20 cellular contexts compared by ENCODE assay signal in genomic region chr15:100642217-100642949, GRCh38.
"Had no signal": no experiment of that assay in that cellular context is flagged by ENCODE, and none has a peak within 500 bp of the region (broad histone marks: within the 10 kb centered on the region; RNA-seq: fewer than 3 reads in every experiment).

No MANE protein-coding gene starts in this region.

- H3K4me3 ChIP-seq: esophagus squamous epithelium, gastroesophageal sphincter, psoas muscle, sigmoid colon, skin epidermis, suprapubic skin, thyroid gland, vagina had no signal

- H3K9me3 ChIP-seq: esophagus squamous epithelium, gastroesophageal sphincter, psoas muscle, sigmoid colon, suprapubic skin, thyroid gland, vagina had no signal

- H3K9me3 Mint-ChIP-seq: naive thymus-derived CD4-positive, alpha-beta T cell; nephron progenitor cell had no signal

- H3K27ac ChIP-seq: epithelial cell of prostate, esophagus squamous epithelium, gastroesophageal sphincter, psoas muscle, sigmoid colon, skin epidermis, suprapubic skin, thyroid gland, vagina had no signal

- H3K4me3 Mint-ChIP-seq: nephron progenitor cell, type B pancreatic cell had no signal

- H3K4me1 ChIP-seq: esophagus squamous epithelium, thyroid gland, vagina had no signal

- H3K27me3 Mint-ChIP-seq: naive thymus-derived CD4-positive, alpha-beta T cell; type B pancreatic cell had no signal

- ATAC-seq: gastroesophageal sphincter; left cardiac atrium; left ventricle myocardium superior; naive thymus-derived CD4-positive, alpha-beta T cell had no signal

- H3K27ac Mint-ChIP-seq: nephron progenitor cell, type B pancreatic cell had no signal

- DNase-seq: effector memory CD4-positive, alpha-beta T cell; esophagus squamous epithelium; foreskin fibroblast; kidney; left cardiac atrium; left ventricle myocardium superior; naive thymus-derived CD4-positive, alpha-beta T cell; nephron progenitor cell; psoas muscle; retina; sigmoid colon; stimulated activated CD4-positive, alpha-beta T cell treated with anti-CD3 and anti-CD28 coated beads, Interleukin-12 subunit alpha, Interleukin-12 subunit beta, amount 100 ng/mL, for 4 hours; stimulated activated naive CD4-positive, alpha-beta T cell treated with Interleukin-2 at 50 U/mL for 16 hours; thyroid gland had no signal

- H3K27me3 ChIP-seq: esophagus squamous epithelium, gastroesophageal sphincter, sigmoid colon, suprapubic skin, thyroid gland, vagina had no signal

- H3K36me3 ChIP-seq: esophagus squamous epithelium, gastroesophageal sphincter, sigmoid colon, suprapubic skin, thyroid gland, vagina had no signal

- H3K36me3 Mint-ChIP-seq: type B pancreatic cell had no signal

- H3K4me1 Mint-ChIP-seq: nephron progenitor cell had no signal
